Comparison of ENCODE assay signal across 6 cellular contexts in genomic region chr5:142086229-142086628, GRCh38.
"Had no signal": no experiment of that assay in that cellular context is flagged by ENCODE, and none has a peak within 500 bp of the region (broad histone marks: within the 10 kb centered on the region; RNA-seq: fewer than 3 reads in every experiment).

No MANE protein-coding gene starts in this region.

- DNase-seq: IMR-90, KBM-7, KG1 had no signal

- H3K27ac ChIP-seq: HL-60, KMS-11 had no signal

- H3K4me3 ChIP-seq: K562 had no signal

- H3K9ac ChIP-seq: KMS-11 had no signal

- H3K4me2 ChIP-seq: KMS-11 had no signal
